In genomic region chr10:14859775-14860174, GRCh38 we compare ENCODE assay signal across 36 cellular contexts. TPM values are rescaled to one million over a fixed set of nuclear protein-coding genes. Genes with fewer than 3 reads are reported as not detected.
DNase-seq lines count a peak whose midpoint lies in the region; ATAC-seq and TF ChIP-seq lines count a peak whose summit lies in the region.
"Had no signal": no experiment of that assay in that cellular context is flagged by ENCODE, and none has a peak within 500 bp of the region (broad histone marks: within the 10 kb centered on the region; RNA-seq: fewer than 3 reads in every experiment).

No MANE protein-coding gene starts in this region.

- no peak for TF ChIP-seq POLR2A in breast epithelium (IDR thresholded peaks at IDR 0.05)

- H2AFZ ChIP-seq in PC-9, result no peak overlapping the region

- H3K27me3 ChIP-seq in breast epithelium, result no peaks in the 10 kb centered on the region
- no peaks in the 10 kb centered on the region for H3K27me3 ChIP-seq in PC-9 (ENCODE audit: insufficient read depth, low read depth)
- H3K27me3 ChIP-seq: brain microvascular endothelial cell, dorsolateral prefrontal cortex, esophagus squamous epithelium, gastrocnemius medialis, ovary, Peyer's patch, upper lobe of right lung had no signal

- POLR2A ChIA-PET in MCF 10A (lab: Yijun Ruan, JAX), result interaction anchor here (0.6 to 2.0 kb wide), 4 partner anchors 8 to 108 kb away, joined by 3 to 6 read pairs (median 4); partner anchors contain the start of genes CDNF, HSPA14 and MSANTD7
- POLR2A ChIA-PET in PC-9 (lab: Charles Lee; ENCODE audit: unreplicated experiment), result no interaction called here

- no peaks in the 10 kb centered on the region for H3K79me2 ChIP-seq in PC-9 (ENCODE audit: low read depth)

- no peaks in the 10 kb centered on the region for H3K4me1 ChIP-seq in breast epithelium
- no peaks in the 10 kb centered on the region for H3K4me1 ChIP-seq in PC-9 (replicated peaks; ENCODE audit: insufficient read depth)
- H3K4me1 ChIP-seq: esophagus squamous epithelium, upper lobe of right lung had no signal

- H3K36me3 Mint-ChIP-seq in MCF 10A (ENCODE audit: insufficient read depth, unreplicated experiment), result peaks cover 29% of the 10 kb centered on the region

- H4K20me1 ChIP-seq in PC-9 (ENCODE audit: insufficient read depth), result no peaks in the 10 kb centered on the region

- H3K9me3 ChIP-seq in breast epithelium (no peaks in the 10 kb centered on the region), PC-9 (ENCODE audit: insufficient read depth, low read depth) (no peaks in the 10 kb centered on the region)
- H3K9me3 ChIP-seq: esophagus squamous epithelium, gastrocnemius medialis, ovary, Peyer's patch, upper lobe of right lung had no signal

- no peak for TF ChIP-seq CTCF in MCF 10A (IDR thresholded peaks at IDR 0.05; ENCODE audit: unreplicated experiment)
- no peak for TF ChIP-seq CTCF in breast epithelium (IDR thresholded peaks at IDR 0.05)
- TF ChIP-seq CTCF in PC-9 (conservative IDR thresholded peaks at IDR 0.05), result no peak
- TF ChIP-seq CTCF in fibroblast of villous mesenchyme (IDR thresholded peaks at IDR 0.05; ENCODE audit: insufficient read depth, low read depth, low read length), result no peak

- peak overlapping the region; percentile 7 for H3K27ac Mint-ChIP-seq in MCF 10A (ENCODE audit: low read depth, unreplicated experiment)
- H3K27ac Mint-ChIP-seq: activated CD8-positive, alpha-beta T cell treated with anti-CD3 and anti-CD28 coated beads for 36 hours; activated naive CD4-positive, alpha-beta T cell treated with anti-CD3 and anti-CD28 coated beads, Interleukin-2, amount 10 ng/mL, durations not matched to agents 7 days and 5 days; B cell; nephron progenitor cell had no signal

- DNase-seq in MCF 10A (ENCODE audit: unreplicated experiment), result no peak
- DNase-seq in breast epithelium (ENCODE audit: low spot score in 2 of 2), result no peak
- no peak for DNase-seq in PC-9
- peak; percentile 3 for DNase-seq in fibroblast of villous mesenchyme (ENCODE audit: low read depth)
- no peak for DNase-seq in activated gamma-delta T cell (lab: John Stamatoyannopoulos, UW)
- no peak for DNase-seq in LoVo (ENCODE audit: low spot score)
- DNase-seq: activated CD8-positive, alpha-beta memory T cell treated with anti-CD3 and anti-CD28 coated beads, Interleukin-2, amount 50 U/mL, for 48 hours; activated CD8-positive, alpha-beta T cell treated with anti-CD3 and anti-CD28 coated beads for 36 hours; activated naive CD4-positive, alpha-beta T cell treated with anti-CD3 and anti-CD28 coated beads, Interleukin-2, amount 10 ng/mL, durations not matched to agents 7 days and 5 days; amniotic stem cell; brain microvascular endothelial cell; DMS53; dorsolateral prefrontal cortex; esophagus squamous epithelium; gastrocnemius medialis; GDM1; H9; mammary epithelial cell; NCI-H1417; NCI-H2081; NCI-H524 treated with DMSO at 0.1 percent for 48 hours; nephron progenitor cell; NK-92 treated with Interleukin-12 subunit alpha and Interleukin-12 subunit beta, amount 100 ng/mL, for 24 hours; ovary; Peyer's patch; SHP77 treated with DMSO at 0.1 percent for 48 hours; stimulated activated naive CD4-positive, alpha-beta T cell; T-helper 9 cell; upper lobe of right lung had no signal

- no peaks in the 10 kb centered on the region for H3K36me3 ChIP-seq in breast epithelium
- 0 out of 2 replicates have a peak, but pooled peaks cover 7% of the 10 kb centered on the region for H3K36me3 ChIP-seq in PC-9 (ENCODE audit: low read depth)
- H3K36me3 ChIP-seq: ovary had no signal

- H3K9me3 Mint-ChIP-seq in MCF 10A (ENCODE audit: unreplicated experiment), result no peaks in the 10 kb centered on the region
- H3K9me3 Mint-ChIP-seq: activated CD8-positive, alpha-beta T cell treated with anti-CD3 and anti-CD28 coated beads for 36 hours; activated naive CD4-positive, alpha-beta T cell treated with anti-CD3 and anti-CD28 coated beads, Interleukin-2, amount 10 ng/mL, durations not matched to agents 7 days and 5 days; activated T-helper 1 cell treated with anti-CD3 and anti-CD28 coated beads, Interleukin-12 subunit alpha, Interleukin-12 subunit beta, Interleukin-2, Interleukin-4 antibody, amounts not matched to agents 30 ng/mL and 10 ng/mL and 1 ng/mL, durations not matched to agents 14 hours and 24 hours and 36 hours; H9; IgD-negative memory B cell had no signal

- CTCF ChIA-PET in MCF 10A (lab: Yijun Ruan, JAX), result interaction anchor here (0.9 kb wide), 1 partner anchor 15 kb away, joined by 3 read pairs; no protein-coding TSS in a partner anchor
- CTCF ChIA-PET in PC-9 (lab: Charles Lee), result no interaction called here

- H3K4me3 ChIP-seq in breast epithelium (no peak overlapping the region), PC-9 (no peak overlapping the region), fibroblast of villous mesenchyme (ENCODE audit: low read depth, low read length) (no peak overlapping the region)
- H3K4me3 ChIP-seq: dorsolateral prefrontal cortex, esophagus squamous epithelium, gastrocnemius medialis, ovary, Peyer's patch, upper lobe of right lung had no signal

- no TSS peak for BruUV-seq in MCF 10A (replicated peaks; lab: Mats Ljungman, UMichigan)
- no TSS peak for BruUV-seq in PC-9 (replicated peaks; lab: Mats Ljungman, UMichigan)

- H3K9me2 ChIP-seq in PC-9 (ENCODE audit: insufficient read depth), result no peaks in the 10 kb centered on the region

- no peaks in the 10 kb centered on the region for H3K4me1 Mint-ChIP-seq in MCF 10A (ENCODE audit: insufficient read depth, unreplicated experiment)
- H3K4me1 Mint-ChIP-seq: activated naive CD4-positive, alpha-beta T cell treated with anti-CD3 and anti-CD28 coated beads, Interleukin-2, amount 10 ng/mL, durations not matched to agents 7 days and 5 days; B cell; H9; nephron progenitor cell had no signal

- no peak overlapping the region for H3K4me2 ChIP-seq in PC-9

- intact Hi-C loops in MCF 10A (cut with micrococcal nuclease) (no loop called here), breast epithelium (cut with DNase I; ENCODE audit: low total_unique reads) (no loop called here), PC-9 (cut with micrococcal nuclease; ENCODE audit: unreplicated experiment) (no loop called here)

- H3K27ac ChIP-seq in breast epithelium, result no peak overlapping the region
- H3K27ac ChIP-seq in PC-9, result 0 out of 2 replicates have a peak overlapping the region, but pooled peaks have one; percentile 34
- H3K27ac ChIP-seq: brain microvascular endothelial cell, dorsolateral prefrontal cortex, esophagus squamous epithelium, gastrocnemius medialis, ovary, upper lobe of right lung had no signal

- ATAC-seq in HG02870 (IDR thresholded peaks at IDR 0.05; ENCODE audit: unreplicated experiment) (no peak), HG03108 (IDR thresholded peaks at IDR 0.05; ENCODE audit: unreplicated experiment) (no peak)
- ATAC-seq: activated CD8-positive, alpha-beta T cell treated with anti-CD3 and anti-CD28 coated beads for 36 hours; gastrocnemius medialis; upper lobe of right lung had no signal

- H3F3A ChIP-seq in PC-9 (ENCODE audit: insufficient read depth, low read depth), result no peaks in the 10 kb centered on the region

- no peak overlapping the region for H3K4me3 Mint-ChIP-seq in MCF 10A (ENCODE audit: unreplicated experiment)
- H3K4me3 Mint-ChIP-seq: activated CD8-positive, alpha-beta T cell treated with anti-CD3 and anti-CD28 coated beads for 36 hours; activated naive CD4-positive, alpha-beta T cell treated with anti-CD3 and anti-CD28 coated beads, Interleukin-2, amount 10 ng/mL, durations not matched to agents 7 days and 5 days; activated T-helper 1 cell treated with anti-CD3 and anti-CD28 coated beads, Interleukin-12 subunit alpha, Interleukin-12 subunit beta, Interleukin-2, Interleukin-4 antibody, amounts not matched to agents 30 ng/mL and 10 ng/mL and 1 ng/mL, durations not matched to agents 14 hours and 24 hours and 36 hours; B cell; H9; IgD-negative memory B cell; nephron progenitor cell had no signal

- H3K27me3 Mint-ChIP-seq in MCF 10A (ENCODE audit: insufficient read depth, unreplicated experiment), result no peaks in the 10 kb centered on the region
- H3K27me3 Mint-ChIP-seq: activated CD8-positive, alpha-beta T cell treated with anti-CD3 and anti-CD28 coated beads for 36 hours; activated naive CD4-positive, alpha-beta T cell treated with anti-CD3 and anti-CD28 coated beads, Interleukin-2, amount 10 ng/mL, durations not matched to agents 7 days and 5 days; B cell; IgD-negative memory B cell had no signal

RNA-seq across cellular contexts. Expression of gene SUV39H2, which starts 18.9 kb away (rescaled TPM):
- total RNA-seq in MCF 10A (2022) (14.9 and 16.0 TPM in 2 replicates), breast epithelium (1 to 10 TPM; 4.6 to 7.5 (median 5.6) TPM), PC-9 (2021) (13.4 and 20.9 TPM in 2 replicates), fibroblast of villous mesenchyme (11.3 and 27.2 TPM in 2 replicates)

RNA-seq across cellular contexts. Expression of gene HSPA14, which starts 21.7 kb away (rescaled TPM):
- total RNA-seq in MCF 10A (2022) (12.1 and 14.0 TPM in 2 replicates), breast epithelium (10 to 100 TPM in 2 of 3 donors, 1 to 10 TPM in 1; 9.3 to 16.7 (median 16.4) TPM), PC-9 (2021) (13.9 and 23.1 TPM in 2 replicates), fibroblast of villous mesenchyme (12.2 and 15.5 TPM in 2 replicates)

RNA-seq across cellular contexts. Expression of gene MSANTD7, which starts 21.7 kb away (rescaled TPM):
- total RNA-seq in MCF 10A (2022) (17.2 and 18.1 TPM in 2 replicates), breast epithelium (10 to 100 TPM in 2 of 3 donors, 1 to 10 TPM in 1; 9.6 to 14.0 (median 11.1) TPM), PC-9 (2021) (8.5 and 11.6 TPM in 2 replicates), fibroblast of villous mesenchyme (17.1 and 23.3 TPM in 2 replicates)

RNA-seq across cellular contexts. Expression of gene CDNF, which starts 21.9 kb away (rescaled TPM):
- total RNA-seq in MCF 10A (2022), result 1.9 and 2.9 TPM in 2 replicates
- 1 to 10 TPM; 2.9 to 6.2 (median 5.1) TPM for total RNA-seq in breast epithelium
- 0.48 and 1.2 TPM in 2 replicates for total RNA-seq in PC-9 (2021)
- total RNA-seq in fibroblast of villous mesenchyme, result 0.43 and 1.3 TPM in 2 replicates
- total RNA-seq: cerebellum, M059J had no signal
